Comparison of ENCODE assay signal across 8 cellular contexts in genomic region chr2:30252723-30253688, GRCh38. TPM values are rescaled to one million over a fixed set of nuclear protein-coding genes. Genes with fewer than 3 reads are reported as not detected.
DNase-seq lines count a peak whose midpoint lies in the region; ATAC-seq, FAIRE-seq and TF ChIP-seq lines count a peak whose summit lies in the region.

No MANE protein-coding gene starts in this region.

- H3K4me3 Mint-ChIP-seq in activated T-cell treated with anti-CD3 and anti-CD28 coated beads, Interleukin-2, amount 50 U/mL, for 4 hours, result peak overlapping the region; percentile 26

- no peaks in the 10 kb centered on the region for H3K9me3 Mint-ChIP-seq in activated T-cell treated with anti-CD3 and anti-CD28 coated beads, Interleukin-2, amount 50 U/mL, for 4 hours

- CTCF ChIA-PET in HepG2 (lab: Yijun Ruan, JAX; ENCODE audit: low intra/inter-chr PET ratio, low total read pairs), result no interaction called here

- H3K27me3 ChIP-seq in liver (ENCODE audit: control insufficient read depth in 4 of 4, insufficient read depth in 4 of 4, low read length in 3 of 4), result no peaks in the 10 kb centered on the region
- H3K27me3 ChIP-seq in HepG2 (ENCODE audit: control insufficient read depth in 1 of 2, insufficient read depth in 2 of 2, low read length in 2 of 2), result peaks cover 0 to 14% of the 10 kb centered on the region in 2 experiments; a peak in 3 of 5 replicates
- no peaks in the 10 kb centered on the region for H3K27me3 ChIP-seq in foreskin keratinocyte
- H3K27me3 ChIP-seq in prostate gland (replicated peaks; ENCODE audit: insufficient read depth), result no peaks in the 10 kb centered on the region

- peaks cover 42% of the 10 kb centered on the region for H3K36me3 Mint-ChIP-seq in activated T-cell treated with anti-CD3 and anti-CD28 coated beads, Interleukin-2, amount 50 U/mL, for 4 hours (ENCODE audit: insufficient read depth)

- no peaks in the 10 kb centered on the region for H3K27me3 Mint-ChIP-seq in activated T-cell treated with anti-CD3 and anti-CD28 coated beads, Interleukin-2, amount 50 U/mL, for 4 hours (ENCODE audit: low read depth)

- no peak overlapping the region for H3K4me2 ChIP-seq in HepG2 (ENCODE audit: low read depth, low read length)

- H3K4me1 Mint-ChIP-seq in activated T-cell treated with anti-CD3 and anti-CD28 coated beads, Interleukin-2, amount 50 U/mL, for 4 hours (ENCODE audit: low read depth), result peaks cover 98% of the 10 kb centered on the region

- no peak for TF ChIP-seq EP300 in HepG2 (IDR thresholded peaks at IDR 0.05; ENCODE audit: low read depth in 2 of 2, low read length in 2 of 2)
- TF ChIP-seq EP300 in HepG2 (CRISPR knock-in tag; IDR thresholded peaks at IDR 0.05; ENCODE audit: borderline replicate concordance), result no peak

- no peak for FAIRE-seq in HepG2 (lab: Jason Lieb, UNC)

- H3K36me3 ChIP-seq in liver (ENCODE audit: control insufficient read depth in 4 of 4, insufficient read depth in 3 of 4, low read depth in 1 of 4, low read length in 3 of 4), result no peaks in the 10 kb centered on the region
- H3K36me3 ChIP-seq in HepG2 (replicated peaks in 1 of 2; ENCODE audit: control insufficient read depth in 1 of 2, insufficient read depth in 2 of 2, low read length in 2 of 2), result no peaks in the 10 kb centered on the region
- H3K36me3 ChIP-seq in prostate gland, result no peaks in the 10 kb centered on the region

- H2AFZ ChIP-seq in HepG2 (ENCODE audit: low read length), result no peak overlapping the region

- peaks cover 0 to 4% (median 2%) of the 10 kb centered on the region in 4 donors for H3K4me1 ChIP-seq in liver (ENCODE audit: control insufficient read depth in 4 of 4, insufficient read depth in 4 of 4, low read length in 3 of 4)
- no peaks in the 10 kb centered on the region for H3K4me1 ChIP-seq in HepG2 (ENCODE audit: insufficient read depth, low read length)
- H3K4me1 ChIP-seq in foreskin keratinocyte, result no peaks in the 10 kb centered on the region
- peaks cover 3% of the 10 kb centered on the region for H3K4me1 ChIP-seq in prostate gland (replicated peaks)

- intact Hi-C loops in HepG2 (cut with micrococcal nuclease; ENCODE audit: unreplicated experiment) (no loop called here), prostate gland (cut with DNase I) (no loop called here)

- H3K9ac ChIP-seq in liver (ENCODE audit: low read depth in 1 of 2, low read length in 2 of 2) (peak overlapping the region in 1 of 2 donors; percentile 29), HepG2 (ENCODE audit: insufficient read depth, low read depth, low read length) (no peak overlapping the region)

- no peak overlapping the region for H3K4me3 ChIP-seq in liver (ENCODE audit: low read depth in 1 of 3, low read length in 3 of 3)
- no peak overlapping the region for H3K4me3 ChIP-seq in HepG2 (replicated peaks in 1 of 3; ENCODE audit: insufficient read depth in 1 of 3, low read depth in 2 of 3, low read length in 3 of 3)
- H3K4me3 ChIP-seq in prostate gland, result no peak overlapping the region

- in situ Hi-C loops in HepG2 (cut with HindIII; ENCODE audit: extremely low pct_ligation_motif_present, low pct_unique_long_range_greater_than_20kb), result no loop called here

- TF ChIP-seq CTCF in liver (IDR thresholded peaks at IDR 0.05; ENCODE audit: low read depth, low read length, missing input control), result no peak
- TF ChIP-seq CTCF in HepG2 (CRISPR knock-in tag; IDR thresholded peaks at IDR 0.05), result no peak
- TF ChIP-seq CTCF in foreskin keratinocyte (conservative IDR thresholded peaks at IDR 0.05), result no peak
- no peak for TF ChIP-seq CTCF in prostate gland (IDR thresholded peaks at IDR 0.05)

- H3K9me3 ChIP-seq in liver (ENCODE audit: control insufficient read depth in 4 of 4, low read length in 3 of 4) (no peaks in the 10 kb centered on the region), HepG2 (ENCODE audit: low read length) (no peaks in the 10 kb centered on the region), prostate gland (no peaks in the 10 kb centered on the region)

- DNase-seq in HepG2 (ENCODE audit: low spot score), result no peak
- DNase-seq in activated T-cell treated with anti-CD3 and anti-CD28 coated beads, Interleukin-2, amount 50 U/mL, for 4 hours, result peak; percentile 67
- peak; percentile 44 to 76 for DNase-seq in foreskin keratinocyte
- DNase-seq in prostate gland (ENCODE audit: low spot score), result peak; percentile 39
- DNase-seq in DMS79 treated with DMSO at 0.1 percent for 48 hours (lab: John Stamatoyannopoulos, UW), result no peak
- no peak for DNase-seq in DMS153 treated with DMSO at 0.1 percent for 48 hours (lab: John Stamatoyannopoulos, UW; ENCODE audit: unreplicated experiment)
- no peak for DNase-seq in middle frontal gyrus (ENCODE audit: extremely low spot score, low spot score)

- no peaks in the 10 kb centered on the region for H4K20me1 ChIP-seq in HepG2 (ENCODE audit: insufficient read depth, low read length)

- no peak for TF ChIP-seq POLR2A in HepG2 (IDR thresholded peaks at IDR 0.05; ENCODE audit: insufficient read depth in 1 of 2, low read depth in 2 of 2, low read length in 2 of 2)
- no peak for TF ChIP-seq POLR2A in prostate gland (IDR thresholded peaks at IDR 0.05)

- WGBS in liver, result 39% methylated on average over 7 of the region's 7 CpGs
- WGBS in HepG2 (ENCODE audit: low lambda C conversion rate), result 21% methylated on average over 7 of the region's 7 CpGs
- 31% methylated on average over 7 of the region's 7 CpGs for WGBS in prostate gland

- TF ChIP-seq RAD21 in liver (IDR thresholded peaks at IDR 0.05) (peak; percentile 18 to 33), HepG2 (CRISPR knock-in tag; IDR thresholded peaks at IDR 0.05) (no peak)

- no TSS peak for BruUV-seq in HepG2 (replicated peaks; lab: Mats Ljungman, UMichigan)

- ATAC-seq in HepG2 (no peak; the same call in 1 of the 3 replicates), foreskin keratinocyte (peak; percentile 68)
- ATAC-seq in activated T-cell treated with anti-CD3 and anti-CD28 coated beads, Interleukin-2, amount 50 U/mL, for 4 hours, result peak; percentile 78 to 82

- H3K79me2 ChIP-seq in HepG2 (ENCODE audit: insufficient read depth, low read length), result no peaks in the 10 kb centered on the region

- POLR2A ChIA-PET in HepG2 (lab: Yijun Ruan, JAX), result no interaction called here

- H3K27ac ChIP-seq in liver (ENCODE audit: low read depth in 1 of 2, low read length in 2 of 2) (peak overlapping the region; percentile 49 to 62), HepG2 (ENCODE audit: extremely low read length, insufficient read depth, low read length) (no peak overlapping the region), foreskin keratinocyte (no peak overlapping the region), prostate gland (no peak overlapping the region)

TF ChIP-seq in liver, 16 proteins besides CTCF, POLR2A, EP300 and RAD21 (continues in another document):
- TF ChIP-seq MAX (IDR thresholded peaks at IDR 0.05), result peak; percentile 20

TF ChIP-seq in HepG2, 621 proteins besides CTCF, POLR2A, EP300 and RAD21:
- TF ChIP-seq ELF4 (CRISPR knock-in tag; IDR thresholded peaks at IDR 0.05; ENCODE audit: borderline replicate concordance) (no peak), ZNF598 (CRISPR knock-in tag; IDR thresholded peaks at IDR 0.05; ENCODE audit: borderline replicate concordance) (no peak)

RNA-seq across cellular contexts. Expression of gene LBH, which starts 21.7 kb away (rescaled TPM):
- total RNA-seq in liver (10 to 100 TPM in 1 of 2 donors, 1 to 10 TPM in 1; 8.5 to 50.8 TPM), HepG2 (2016; rRNA removed; fragmentation: Illumina TruSeq; extraction: Trizol) (0.09 and 0.10 TPM in 2 replicates), foreskin keratinocyte (0.46 and 1.5 TPM in 2 replicates), prostate gland (10 to 100 TPM; 33.3 to 41.8 TPM)
- polyA plus RNA-seq in liver (1 to 10 TPM; 4.1 to 9.6 TPM), HepG2 (2011; rRNA removed) (0.16 and 0.25 TPM in 2 replicates), foreskin keratinocyte (0.26 and 0.82 TPM in 2 replicates)
- total RNA-seq in HepG2 (2016; cell fraction: cytosol; rRNA removed; fragmentation: Illumina TruSeq; extraction: Trizol; ENCODE audit: low read depth), result not detected in 2 replicates
- total RNA-seq in HepG2 (2016; cell fraction: insoluble cytoplasmic fraction; rRNA removed; fragmentation: Illumina TruSeq; extraction: Trizol), result 0.15 TPM in 1 of 2 replicates, not detected in the other
- 0.06 and 0.10 TPM in 2 replicates for total RNA-seq in HepG2 (2016; cell fraction: membrane; rRNA removed; fragmentation: Illumina TruSeq; extraction: Trizol)
- not detected in 2 replicates for total RNA-seq in HepG2 (2016; cell fraction: nucleus; rRNA removed; fragmentation: Illumina TruSeq; extraction: Trizol)
- polyA plus RNA-seq in HepG2 (2011; cell fraction: cytosol; rRNA removed), result 0.12 and 0.28 TPM in 2 replicates
- polyA plus RNA-seq in HepG2 (2011; cell fraction: nucleus; rRNA removed), result 0.05 and 0.16 TPM in 2 replicates
- polyA plus RNA-seq in HepG2 (2012), result 0.13 TPM in 1 of 2 replicates, not detected in the other
- polyA plus RNA-seq in HepG2 (2016; cell fraction: cytosol; fragmentation: Illumina TruSeq; extraction: Trizol; ENCODE audit: low read depth), result not detected in 2 replicates
- polyA plus RNA-seq in HepG2 (2016; cell fraction: insoluble cytoplasmic fraction; fragmentation: Illumina TruSeq; extraction: Trizol; ENCODE audit: low read depth), result 0.16 and 0.23 TPM in 2 replicates
- 0.14 TPM in 1 of 2 replicates, not detected in the other for polyA plus RNA-seq in HepG2 (2016; cell fraction: membrane; fragmentation: Illumina TruSeq; extraction: Trizol; ENCODE audit: low read depth)
- not detected in 2 replicates for polyA plus RNA-seq in HepG2 (2016; cell fraction: nucleus; fragmentation: Illumina TruSeq; extraction: Trizol; ENCODE audit: insufficient read depth, low read depth)
- 0.16 and 0.91 TPM in 2 replicates for polyA minus RNA-seq in HepG2 (2011; rRNA and poly(A)+ RNA removed; ENCODE audit: low replicate concordance)
- polyA minus RNA-seq in HepG2 (2011; cell fraction: cytosol; rRNA and poly(A)+ RNA removed), result not detected in 2 replicates
- polyA minus RNA-seq in HepG2 (2011; cell fraction: nucleus; rRNA and poly(A)+ RNA removed), result 0.13 TPM in 1 of 2 replicates, not detected in the other
- total RNA-seq in activated T-cell treated with anti-CD3 and anti-CD28 coated beads, Interleukin-2, amount 50 U/mL, for 4 hours, result 100 to 1,000 TPM; 102 to 143 (median 119) TPM

Comparison
In these comparisons a context has a peak if more than half of its experiments do, and no peak if none do; other contexts are left out.
1. H3K27ac ChIP-seq: peak in liver (2 of 2); none in HepG2 (single experiment), foreskin keratinocyte (single experiment) and prostate gland (0 of 2).
2. DNase-seq: peak in activated T-cell treated with anti-CD3 and anti-CD28 coated beads, Interleukin-2, amount 50 U/mL, for 4 hours (single experiment), foreskin keratinocyte (2 of 2) and prostate gland (single experiment); none in HepG2 (single experiment), DMS79 treated with DMSO at 0.1 percent for 48 hours (single experiment), DMS153 treated with DMSO at 0.1 percent for 48 hours (single experiment) and middle frontal gyrus (single experiment).